ENCODE assay signal across 26 cellular contexts in the genomic region with DNA sequence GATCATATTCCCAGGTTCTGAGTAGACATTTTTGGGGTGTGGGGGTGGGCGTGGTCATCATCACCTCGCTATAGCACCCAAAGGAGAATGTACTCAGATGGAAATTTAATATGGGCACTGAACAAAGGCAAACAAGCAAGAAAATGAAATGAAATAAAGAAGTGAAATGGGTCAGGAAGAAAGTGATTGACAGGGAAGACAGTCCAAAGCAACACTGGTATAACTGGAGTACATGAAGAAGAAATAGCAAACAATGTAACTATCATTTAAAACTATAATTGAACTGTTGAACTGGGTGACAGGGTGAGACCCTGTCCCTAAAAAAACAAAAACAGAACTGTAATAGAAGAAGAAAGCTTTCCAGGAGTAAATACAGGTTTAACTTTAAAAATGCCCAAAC.
"Had no signal": no experiment of that assay in that cellular context is flagged by ENCODE, and none has a peak within 500 bp of the region (broad histone marks: within the 10 kb centered on the region; RNA-seq: fewer than 3 reads in every experiment).

No MANE protein-coding gene starts in this region.

- H3K4me3 ChIP-seq: neural progenitor cell, ovary, psoas muscle, right lobe of liver, sigmoid colon, suprapubic skin, testis, tibial artery, transverse colon, upper lobe of right lung, uterus had no signal

- H2AFZ ChIP-seq: neural progenitor cell, parathyroid adenoma had no signal

- H3K4me1 ChIP-seq: neural progenitor cell, parathyroid adenoma, psoas muscle, right lobe of liver, sigmoid colon, suprapubic skin, testis, transverse colon, upper lobe of right lung, uterus had no signal

- H3K4me2 ChIP-seq: neural progenitor cell had no signal

- H3K27ac ChIP-seq: neural progenitor cell, ovary, parathyroid adenoma, psoas muscle, right lobe of liver, sigmoid colon, suprapubic skin, testis, tibial artery, transverse colon, upper lobe of right lung, uterus had no signal

- H3K9ac ChIP-seq: neural progenitor cell, parathyroid adenoma had no signal

- H3K9me3 ChIP-seq: ovary, psoas muscle, right lobe of liver, sigmoid colon, suprapubic skin, testis, tibial artery, transverse colon, upper lobe of right lung, uterus had no signal

- H3K27me3 ChIP-seq: neural progenitor cell, ovary, right lobe of liver, sigmoid colon, suprapubic skin, testis, tibial artery, transverse colon, upper lobe of right lung, uterus had no signal

- H3K36me3 ChIP-seq: neural progenitor cell, ovary, right lobe of liver, sigmoid colon, suprapubic skin, tibial artery, transverse colon, upper lobe of right lung, uterus had no signal

- ATAC-seq: natural killer cell; psoas muscle; right cardiac atrium; right lobe of liver; stimulated activated effector memory CD8-positive, alpha-beta T cell treated with anti-CD3 and anti-CD28 coated beads, Interleukin-12 subunit alpha, Interleukin-12 subunit beta, amount 100 ng/mL, for 72 hours; stimulated activated naive CD8-positive, alpha-beta T cell treated with anti-CD3 and anti-CD28 coated beads, Interleukin-15, amount 100 ng/mL, for 72 hours; stimulated activated naive CD8-positive, alpha-beta T cell treated with anti-CD3 and anti-CD28 coated beads, Interleukin-15, Interleukin-2, amounts not matched to agents 100 U/mL and 50 U/mL, for 24 hours; upper lobe of right lung had no signal

- H3K79me2 ChIP-seq: parathyroid adenoma had no signal

- DNase-seq: natural killer cell; occipital lobe; ovary; posterior cingulate gyrus; psoas muscle; right cardiac atrium; right lobe of liver; sigmoid colon; small intestine; stimulated activated CD4-positive, alpha-beta T cell treated with anti-CD3 and anti-CD28 coated beads, Interleukin-15, amount 100 ng/mL, for 24 hours; stimulated activated CD4-positive, alpha-beta T cell treated with anti-CD3 and anti-CD28 coated beads, Interleukin-2, amount 100 ng/mL, for 24 hours; stimulated activated CD4-positive, alpha-beta T cell treated with anti-CD3 and anti-CD28 coated beads, Interleukin-2, amount 100 ng/mL, for 48 hours; stimulated activated CD4-positive, alpha-beta T cell treated with anti-CD3 and anti-CD28 coated beads, Interleukin-4, amount 100 ng/mL, for 24 hours; stimulated activated naive CD4-positive, alpha-beta T cell; stimulated activated naive CD8-positive, alpha-beta T cell treated with anti-CD3 and anti-CD28 coated beads, Interleukin-15, amount 100 ng/mL, for 72 hours; stimulated activated naive CD8-positive, alpha-beta T cell treated with anti-CD3 and anti-CD28 coated beads, Interleukin-15, Interleukin-2, amounts not matched to agents 100 U/mL and 50 U/mL, for 24 hours; substantia nigra; testis; tibial artery; transverse colon; upper lobe of right lung; uterus had no signal
